In the genomic region with DNA sequence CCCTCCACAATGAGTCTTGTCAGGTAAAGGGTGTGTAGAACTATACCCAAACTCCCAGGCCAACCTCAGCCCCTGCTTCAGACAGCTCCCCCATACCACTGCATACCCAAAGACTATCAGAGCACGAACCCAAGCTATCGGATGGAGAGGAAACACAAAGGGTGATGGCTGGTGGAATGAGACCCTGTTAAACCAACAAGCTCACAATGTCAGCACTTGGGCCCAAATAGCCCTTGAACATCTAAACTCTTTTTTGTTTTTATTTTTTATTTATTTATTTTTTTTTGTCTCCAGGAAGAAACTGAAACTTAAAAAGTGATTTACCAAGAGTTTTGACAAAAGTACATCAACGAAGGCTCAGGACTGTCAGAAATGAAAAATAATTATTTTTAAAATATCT, we compare ENCODE assay signal across 28 cellular contexts. TPM values are rescaled to one million over a fixed set of nuclear protein-coding genes. Genes with fewer than 3 reads are reported as not detected.
DNase-seq lines count a peak whose midpoint lies in the region; ATAC-seq and TF ChIP-seq lines count a peak whose summit lies in the region.
"Had no signal": no experiment of that assay in that cellular context is flagged by ENCODE, and none has a peak within 500 bp of the region (broad histone marks: within the 10 kb centered on the region; RNA-seq: fewer than 3 reads in every experiment).

No MANE protein-coding gene starts in this region.

- TF ChIP-seq CTCF in H9 (conservative IDR thresholded peaks at IDR 0.05) = no peak
- no peak for TF ChIP-seq CTCF in ascending aorta (IDR thresholded peaks at IDR 0.05)

- H3K4ac ChIP-seq in H9 (ENCODE audit: low read depth, low read length) (no peak overlapping the region), trophoblast cell (ENCODE audit: low read depth, low read length) (peak overlapping the region; percentile 26)

- H3K23ac ChIP-seq in H9 (ENCODE audit: insufficient read length, low read depth, low read length) (no peak overlapping the region), trophoblast cell (ENCODE audit: low read length) (no peak overlapping the region)

- H4K20me1 ChIP-seq in H9 (ENCODE audit: control insufficient read depth, insufficient read depth, insufficient read length) = peaks cover 2% of the 10 kb centered on the region

- no peak for ATAC-seq in central memory CD8-positive, alpha-beta T cell (replicated peaks; ENCODE audit: extremely low read depth, poor library complexity, severe bottlenecking)
- ATAC-seq in GM21576 (IDR thresholded peaks at IDR 0.05; ENCODE audit: unreplicated experiment) = no peak
- ATAC-seq: gastroesophageal sphincter had no signal

- H3K27me3 ChIP-seq in H9 (ENCODE audit: insufficient read depth, low read length) = no peaks in the 10 kb centered on the region
- H3K27me3 ChIP-seq in trophoblast cell (ENCODE audit: insufficient read depth, low read length) = no peaks in the 10 kb centered on the region
- no peaks in the 10 kb centered on the region for H3K27me3 ChIP-seq in ascending aorta
- H3K27me3 ChIP-seq: esophagus muscularis mucosa, gastroesophageal sphincter, stomach, upper lobe of left lung had no signal

- no peak overlapping the region for H2BK5ac ChIP-seq in H9 (ENCODE audit: insufficient read length, low read length)
- no peak overlapping the region for H2BK5ac ChIP-seq in trophoblast cell (ENCODE audit: low read depth, low read length, poor library complexity)

- H2AK5ac ChIP-seq in H9 (ENCODE audit: insufficient read length, low read length) (no peak overlapping the region), trophoblast cell (ENCODE audit: low read length) (no peak overlapping the region)

- H3K56ac ChIP-seq in H9 (ENCODE audit: insufficient read length, low read depth, low read length) = no peak overlapping the region

- H2AFZ ChIP-seq in H9 (ENCODE audit: low read length) (no peak overlapping the region), trophoblast cell (ENCODE audit: insufficient read depth, low read length, poor library complexity) (no peak overlapping the region)

- H3K9ac ChIP-seq in H9 (ENCODE audit: extremely low read depth, insufficient read length, low read length) = no peak overlapping the region
- H3K9ac ChIP-seq in trophoblast cell (ENCODE audit: low read length) = peak overlapping the region; percentile 54

- H3K27ac Mint-ChIP-seq in activated CD4-positive, alpha-beta memory T cell treated with anti-CD3 and anti-CD28 coated beads for 36 hours = peak overlapping the region; percentile 52
- no peak overlapping the region for H3K27ac Mint-ChIP-seq in activated CD4-positive, alpha-beta memory T cell treated with anti-CD3 and anti-CD28 coated beads, Interleukin-2, amount 10 ng/mL, durations not matched to agents 7 days and 5 days
- peak overlapping the region in 2 of 3 experiments; percentile 3 to 42; a peak in 2 of 7 replicates for H3K27ac Mint-ChIP-seq in H9
- H3K27ac Mint-ChIP-seq in central memory CD8-positive, alpha-beta T cell (ENCODE audit: low read depth) = no peak overlapping the region

- H2BK20ac ChIP-seq in H9 (ENCODE audit: low read depth, low read length, poor library complexity, severe bottlenecking) = no peak overlapping the region

- H2BK120ac ChIP-seq in H9 (ENCODE audit: low read depth, low read length, poor library complexity, severe bottlenecking) (no peak overlapping the region), trophoblast cell (ENCODE audit: insufficient read depth, low read length, poor library complexity) (no peak overlapping the region)

- H3K18ac ChIP-seq in H9 (ENCODE audit: insufficient read length, low read depth, low read length) = no peak overlapping the region
- no peak overlapping the region for H3K18ac ChIP-seq in trophoblast cell (ENCODE audit: low read length)

- DNase-seq in activated CD4-positive, alpha-beta memory T cell treated with anti-CD3 and anti-CD28 coated beads for 36 hours = no peak
- no peak for DNase-seq in activated CD4-positive, alpha-beta memory T cell treated with anti-CD3 and anti-CD28 coated beads, Interleukin-2, amount 10 ng/mL, durations not matched to agents 7 days and 5 days
- DNase-seq in H9 = no peak
- no peak for DNase-seq in central memory CD8-positive, alpha-beta T cell (ENCODE audit: low spot score in 2 of 2)
- DNase-seq in trophoblast cell = no peak
- no peak for DNase-seq in ascending aorta (ENCODE audit: low spot score in 2 of 2)
- no peak for DNase-seq in stimulated activated CD4-positive, alpha-beta T cell treated with anti-CD3 and anti-CD28 coated beads, Interleukin-4, amount 100 ng/mL, for 24 hours
- DNase-seq: activated CD4-positive, CD25-positive, alpha-beta regulatory T cell; activated gamma-delta T cell treated with Interleukin-2 at 50 U/mL for 16 hours; DMS 273 treated with DMSO at 0.1 percent for 48 hours; effector CD4-positive, alpha-beta T cell; NCI-H510A treated with DMSO at 0.1 percent for 48 hours; NK-92 treated with Interleukin-12 subunit alpha and Interleukin-12 subunit beta, amount 100 ng/mL, for 24 hours; stimulated activated CD4-positive, alpha-beta T cell treated with anti-CD3 and anti-CD28 coated beads, Interleukin-4, amount 100 ng/mL, for 1 hour; stomach; T-helper 9 cell; upper lobe of left lung had no signal

- H4K91ac ChIP-seq in H9 (ENCODE audit: insufficient read length, low read depth, low read length) (no peak overlapping the region), trophoblast cell (ENCODE audit: low read depth, low read length) (no peak overlapping the region)

- no peak overlapping the region for H2BK15ac ChIP-seq in H9 (ENCODE audit: low read depth, low read length)

- no peaks in the 10 kb centered on the region for H3K23me2 ChIP-seq in H9 (ENCODE audit: insufficient read length, low read depth, low read length, poor library complexity, severe bottlenecking)

- H3K27me3 Mint-ChIP-seq in activated CD4-positive, alpha-beta memory T cell treated with anti-CD3 and anti-CD28 coated beads for 36 hours = no peaks in the 10 kb centered on the region
- H3K27me3 Mint-ChIP-seq in activated CD4-positive, alpha-beta memory T cell treated with anti-CD3 and anti-CD28 coated beads, Interleukin-2, amount 10 ng/mL, durations not matched to agents 7 days and 5 days = no peaks in the 10 kb centered on the region
- H3K27me3 Mint-ChIP-seq in H9 (ENCODE audit: low read depth) = no peaks in the 10 kb centered on the region
- no peaks in the 10 kb centered on the region for H3K27me3 Mint-ChIP-seq in central memory CD8-positive, alpha-beta T cell

- H3K14ac ChIP-seq in H9 (ENCODE audit: insufficient read depth, low read length) (peak overlapping the region; percentile 4; the same call in 1 of the 2 replicates), trophoblast cell (ENCODE audit: low read length) (no peak overlapping the region)

- no peaks in the 10 kb centered on the region for H3K36me3 Mint-ChIP-seq in activated CD4-positive, alpha-beta memory T cell treated with anti-CD3 and anti-CD28 coated beads for 36 hours
- peaks cover 7% of the 10 kb centered on the region for H3K36me3 Mint-ChIP-seq in activated CD4-positive, alpha-beta memory T cell treated with anti-CD3 and anti-CD28 coated beads, Interleukin-2, amount 10 ng/mL, durations not matched to agents 7 days and 5 days (ENCODE audit: low read depth)
- peaks cover 0 to 4% (median 1%) of the 10 kb centered on the region in 3 experiments; a peak in 2 of 7 replicates for H3K36me3 Mint-ChIP-seq in H9 (ENCODE audit: insufficient read depth in 1 of 3, low read depth in 3 of 3)
- H3K36me3 Mint-ChIP-seq in central memory CD8-positive, alpha-beta T cell (ENCODE audit: insufficient read depth) = peaks cover 20% of the 10 kb centered on the region

- H3K4me2 ChIP-seq in H9 (ENCODE audit: insufficient read depth, insufficient read length, low read length) = no peak overlapping the region
- no peak overlapping the region for H3K4me2 ChIP-seq in trophoblast cell (ENCODE audit: low read length)

- H3K4me1 ChIP-seq in H9 (ENCODE audit: insufficient read depth, low read length) (peaks cover 8% of the 10 kb centered on the region; the same call in 1 of the 2 replicates), trophoblast cell (ENCODE audit: control insufficient read depth in 1 of 2, insufficient read depth in 2 of 2, low read length in 2 of 2) (no peaks in the 10 kb centered on the region), ascending aorta (peaks cover 6 to 22% of the 10 kb centered on the region in 2 donors)

- intact Hi-C loops in activated CD4-positive, alpha-beta memory T cell treated with anti-CD3 and anti-CD28 coated beads for 36 hours (cut with micrococcal nuclease) = no loop called here
- intact Hi-C loops in ascending aorta (cut with DNase I) = no loop called here

- H3K36me3 ChIP-seq in trophoblast cell (ENCODE audit: control insufficient read depth in 1 of 2, insufficient read depth in 2 of 2, low read length in 2 of 2) = peaks cover 0 to 10% of the 10 kb centered on the region in 2 experiments
- H3K36me3 ChIP-seq in ascending aorta = no peaks in the 10 kb centered on the region
- H3K36me3 ChIP-seq: esophagus muscularis mucosa, gastroesophageal sphincter had no signal

- H4K12ac ChIP-seq in trophoblast cell (ENCODE audit: low read depth, low read length) = no peak overlapping the region

- peaks cover 26% of the 10 kb centered on the region; the same call in 1 of the 2 replicates for H3K79me2 ChIP-seq in H9 (ENCODE audit: insufficient read depth, low read length)
- H3K79me2 ChIP-seq in trophoblast cell (ENCODE audit: control insufficient read depth, insufficient read depth, low read length, poor library complexity) = peaks cover 15% of the 10 kb centered on the region

- peaks cover 4% of the 10 kb centered on the region for H3K79me1 ChIP-seq in H9 (ENCODE audit: insufficient read depth, low read depth, low read length, poor library complexity, severe bottlenecking)
- H3K79me1 ChIP-seq in trophoblast cell (ENCODE audit: low read length) = no peaks in the 10 kb centered on the region

- H2BK12ac ChIP-seq in H9 (ENCODE audit: insufficient read length, low read depth, low read length) (no peak overlapping the region), trophoblast cell (ENCODE audit: low read length) (no peak overlapping the region)

- H4K8ac ChIP-seq in H9 (replicated peaks; ENCODE audit: insufficient read length, low read depth, low read length) = no peak overlapping the region
- no peak overlapping the region for H4K8ac ChIP-seq in trophoblast cell (ENCODE audit: low read depth, low read length)

- CTCF ChIA-PET in activated CD4-positive, alpha-beta memory T cell treated with anti-CD3 and anti-CD28 coated beads for 36 hours (lab: Charles Lee) = interaction anchor here (0.9 to 2.2 kb wide), 2 partner anchors 9 to 33 kb away, joined by 4 to 9 read pairs; partner anchors contain the start of gene ESS2
- CTCF ChIA-PET in activated CD4-positive, alpha-beta memory T cell treated with anti-CD3 and anti-CD28 coated beads, Interleukin-2, amount 10 ng/mL, durations not matched to agents 7 days and 5 days (lab: Charles Lee) = interaction anchor here (2.0 kb wide), 1 partner anchor 10 kb away, joined by 10 read pairs; the partner anchor contains the start of gene DGCR2

- WGBS in H9 (ENCODE audit: extremely low coverage, insufficient read length, low lambda C conversion rate) = no CpG with 5 or more reads among the region's 3 CpGs
- no CpG with 5 or more reads among the region's 3 CpGs for WGBS in trophoblast cell (ENCODE audit: extremely low coverage, insufficient coverage, insufficient read length)

- no peak overlapping the region for H4K5ac ChIP-seq in H9 (ENCODE audit: insufficient read length, low read depth, low read length)

- H3K9me3 ChIP-seq in H9 (ENCODE audit: control insufficient read depth, low read depth, low read length) (no peaks in the 10 kb centered on the region), trophoblast cell (ENCODE audit: insufficient read depth, low read depth, low read length) (peaks cover under 1% of the 10 kb centered on the region), ascending aorta (no peaks in the 10 kb centered on the region)
- H3K9me3 ChIP-seq: esophagus muscularis mucosa, gastroesophageal sphincter, stomach, upper lobe of left lung had no signal

- POLR2A ChIA-PET in activated CD4-positive, alpha-beta memory T cell treated with anti-CD3 and anti-CD28 coated beads for 36 hours (lab: Charles Lee) = interaction anchor here (1.3 kb wide), 1 partner anchor 10 kb away, joined by 5 read pairs; the partner anchor contains the start of gene DGCR2
- POLR2A ChIA-PET in activated CD4-positive, alpha-beta memory T cell treated with anti-CD3 and anti-CD28 coated beads, Interleukin-2, amount 10 ng/mL, durations not matched to agents 7 days and 5 days (lab: Charles Lee) = interaction anchor here (2.3 to 3.7 kb wide), 2 partner anchors 10 to 33 kb away, joined by 10 to 41 read pairs; partner anchors contain the start of genes DGCR2 and ESS2

- no peak overlapping the region for H3T11ph ChIP-seq in H9 (ENCODE audit: low read length)

- peaks cover 72% of the 10 kb centered on the region for H3K4me1 Mint-ChIP-seq in activated CD4-positive, alpha-beta memory T cell treated with anti-CD3 and anti-CD28 coated beads for 36 hours (ENCODE audit: low read depth)
- H3K4me1 Mint-ChIP-seq in activated CD4-positive, alpha-beta memory T cell treated with anti-CD3 and anti-CD28 coated beads, Interleukin-2, amount 10 ng/mL, durations not matched to agents 7 days and 5 days = peaks cover 57% of the 10 kb centered on the region
- peaks cover 23 to 38% of the 10 kb centered on the region in 2 experiments for H3K4me1 Mint-ChIP-seq in H9
- peaks cover 77% of the 10 kb centered on the region for H3K4me1 Mint-ChIP-seq in central memory CD8-positive, alpha-beta T cell

- H3K27ac ChIP-seq in H9 (ENCODE audit: insufficient read length, low read depth, low read length) (no peak overlapping the region), trophoblast cell (ENCODE audit: low read depth, low read length) (no peak overlapping the region), ascending aorta (no peak overlapping the region)
- H3K27ac ChIP-seq: esophagus muscularis mucosa, gastroesophageal sphincter, SK-N-MC had no signal

- H3K9me3 Mint-ChIP-seq in activated CD4-positive, alpha-beta memory T cell treated with anti-CD3 and anti-CD28 coated beads for 36 hours = no peaks in the 10 kb centered on the region
- H3K9me3 Mint-ChIP-seq in activated CD4-positive, alpha-beta memory T cell treated with anti-CD3 and anti-CD28 coated beads, Interleukin-2, amount 10 ng/mL, durations not matched to agents 7 days and 5 days = no peaks in the 10 kb centered on the region
- no peaks in the 10 kb centered on the region for H3K9me3 Mint-ChIP-seq in H9
- no peaks in the 10 kb centered on the region for H3K9me3 Mint-ChIP-seq in central memory CD8-positive, alpha-beta T cell

- no peak overlapping the region for H3K4me3 Mint-ChIP-seq in activated CD4-positive, alpha-beta memory T cell treated with anti-CD3 and anti-CD28 coated beads for 36 hours
- H3K4me3 Mint-ChIP-seq in activated CD4-positive, alpha-beta memory T cell treated with anti-CD3 and anti-CD28 coated beads, Interleukin-2, amount 10 ng/mL, durations not matched to agents 7 days and 5 days = no peak overlapping the region
- no peak overlapping the region for H3K4me3 Mint-ChIP-seq in H9
- H3K4me3 Mint-ChIP-seq in central memory CD8-positive, alpha-beta T cell = peak overlapping the region; percentile 12

- H3K4me3 ChIP-seq in trophoblast cell (ENCODE audit: low read depth, low read length) = no peak overlapping the region
- no peak overlapping the region for H3K4me3 ChIP-seq in ascending aorta
- H3K4me3 ChIP-seq: esophagus muscularis mucosa, gastroesophageal sphincter, SK-N-MC, skin epidermis, stomach, upper lobe of left lung had no signal

RNA-seq across cellular contexts. Expression of gene DGCR2, which starts 10.6 kb away (rescaled TPM):
- 10 to 100 TPM; 17.4 to 17.6 TPM for total RNA-seq in activated CD4-positive, alpha-beta memory T cell treated with anti-CD3 and anti-CD28 coated beads for 36 hours
- 10 to 100 TPM; 29.7 to 30.8 TPM for total RNA-seq in activated CD4-positive, alpha-beta memory T cell treated with anti-CD3 and anti-CD28 coated beads, Interleukin-2, amount 10 ng/mL, durations not matched to agents 7 days and 5 days
- total RNA-seq in H9 (2021) = 47.2 and 50.7 TPM in 2 replicates
- polyA plus RNA-seq in trophoblast cell (2013) = 38.8 and 39.4 TPM in 2 replicates
- total RNA-seq in ascending aorta = 34.7 TPM

RNA-seq across cellular contexts. Expression of gene TSSK2, which starts 19.5 kb away (rescaled TPM):
- not detected for total RNA-seq in activated CD4-positive, alpha-beta memory T cell treated with anti-CD3 and anti-CD28 coated beads for 36 hours
- total RNA-seq in activated CD4-positive, alpha-beta memory T cell treated with anti-CD3 and anti-CD28 coated beads, Interleukin-2, amount 10 ng/mL, durations not matched to agents 7 days and 5 days = not detected
- total RNA-seq in H9 (2021) (not detected in 2 replicates), ascending aorta (not detected)
- polyA plus RNA-seq in trophoblast cell (2013) = not detected in 2 replicates
- total RNA-seq: chondrocyte, esophagus muscularis mucosa, G401, M059J, pulmonary artery endothelial cell, RPMI7951, stomach, upper lobe of left lung had no signal
- polyA plus RNA-seq: BJ had no signal

RNA-seq across cellular contexts. Expression of gene ESS2, which starts 32.9 kb away (rescaled TPM):
- 10 to 100 TPM; 13.7 to 15.5 TPM for total RNA-seq in activated CD4-positive, alpha-beta memory T cell treated with anti-CD3 and anti-CD28 coated beads for 36 hours
- total RNA-seq in activated CD4-positive, alpha-beta memory T cell treated with anti-CD3 and anti-CD28 coated beads, Interleukin-2, amount 10 ng/mL, durations not matched to agents 7 days and 5 days = 10 to 100 TPM; 16.3 to 18.3 TPM
- 18.7 and 19.4 TPM in 2 replicates for total RNA-seq in H9 (2021)
- polyA plus RNA-seq in trophoblast cell (2013) = 10.5 and 10.8 TPM in 2 replicates
- 30.5 TPM for total RNA-seq in ascending aorta

RNA-seq across cellular contexts. Expression of gene GSC2, which starts 38.5 kb away (rescaled TPM):
- total RNA-seq in activated CD4-positive, alpha-beta memory T cell treated with anti-CD3 and anti-CD28 coated beads for 36 hours = not detected
- not detected for total RNA-seq in activated CD4-positive, alpha-beta memory T cell treated with anti-CD3 and anti-CD28 coated beads, Interleukin-2, amount 10 ng/mL, durations not matched to agents 7 days and 5 days
- 0.22 TPM in 2 replicates for total RNA-seq in H9 (2021)
- not detected in 2 replicates for polyA plus RNA-seq in trophoblast cell (2013)
- not detected for total RNA-seq in ascending aorta
- total RNA-seq: chondrocyte, esophagus muscularis mucosa, gastroesophageal sphincter, M059J, RPMI7951, stomach, upper lobe of left lung had no signal
- polyA plus RNA-seq: BJ, stomach had no signal

Comparison
In these comparisons a context has a peak if more than half of its experiments do, and no peak if none do; other contexts are left out.
1. H3K27ac Mint-ChIP-seq: peak in activated CD4-positive, alpha-beta memory T cell treated with anti-CD3 and anti-CD28 coated beads for 36 hours (single experiment) and H9 (2 of 3); none in activated CD4-positive, alpha-beta memory T cell treated with anti-CD3 and anti-CD28 coated beads, Interleukin-2, amount 10 ng/mL, durations not matched to agents 7 days and 5 days (single experiment) and central memory CD8-positive, alpha-beta T cell (single experiment).